Comparison of ENCODE assay signal across 22 cellular contexts in genomic region chr10:116910924-116911323, GRCh38.
"Had no signal": no experiment of that assay in that cellular context is flagged by ENCODE, and none has a peak within 500 bp of the region (broad histone marks: within the 10 kb centered on the region; RNA-seq: fewer than 3 reads in every experiment).

No MANE protein-coding gene starts in this region.

- H3K27ac ChIP-seq: brain microvascular endothelial cell, coronary artery, ovary, right lobe of liver, testis had no signal

- H3K4me3 ChIP-seq: coronary artery, mucosa of descending colon, ovary, right lobe of liver, smooth muscle cell, testis had no signal

- DNase-seq: activated CD4-positive, alpha-beta memory T cell treated with anti-CD3 and anti-CD28 coated beads, Interleukin-2, amount 10 ng/mL, durations not matched to agents 7 days and 5 days; activated CD4-positive, alpha-beta T cell treated with anti-CD3 and anti-CD28 coated beads for 48 hours; activated CD4-positive, CD25-positive, alpha-beta regulatory T cell; activated CD8-positive, alpha-beta memory T cell treated with anti-CD3 and anti-CD28 coated beads, Interleukin-2, amount 10 ng/mL, durations not matched to agents 7 days and 5 days; activated naive CD4-positive, alpha-beta T cell treated with Interleukin-2 at 50 U/mL for 16 hours; anterior cingulate cortex; brain microvascular endothelial cell; effector CD4-positive, alpha-beta T cell; immature natural killer cell; kidney glomerular epithelial cell; left ventricle myocardium superior; mucosa of descending colon; naive thymus-derived CD4-positive, alpha-beta T cell; ovary; right lobe of liver; stimulated activated CD4-positive, alpha-beta T cell treated with anti-CD3 and anti-CD28 coated beads, Interleukin-4, amount 100 ng/mL, for 1 hour; stimulated activated naive CD8-positive, alpha-beta T cell treated with anti-CD3 and anti-CD28 coated beads, Interleukin-15, amount 100 ng/mL, for 72 hours; T-helper 1 cell; T-helper 9 cell; testis had no signal
